In the genomic region with DNA sequence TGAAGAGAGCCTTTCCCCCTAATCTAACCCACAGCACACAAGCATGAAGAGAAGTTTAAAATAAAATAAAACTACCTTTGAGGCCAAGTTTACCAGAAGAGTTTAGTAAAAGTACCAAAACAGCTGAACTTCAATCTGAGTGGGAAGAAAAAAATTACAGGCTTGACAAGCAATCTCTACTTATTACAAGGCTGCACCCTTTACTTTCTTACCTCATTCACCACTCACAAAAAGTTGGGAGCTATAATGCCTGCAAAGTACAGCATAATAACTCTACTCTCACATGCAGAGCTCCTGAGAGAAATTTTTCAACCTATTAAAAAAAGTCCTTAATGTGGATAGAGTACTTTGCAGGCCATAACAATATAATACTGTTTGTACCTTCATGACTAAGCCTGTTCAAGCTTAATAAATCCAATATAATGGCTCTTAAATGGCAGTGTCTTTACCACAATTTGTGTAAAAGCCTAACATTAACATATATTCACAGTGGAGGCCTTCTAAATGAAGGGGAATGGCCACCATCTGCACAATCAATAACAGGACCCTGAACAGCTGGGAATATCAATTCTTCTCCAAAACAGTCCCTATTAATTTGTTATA, we compare ENCODE assay signal across 14 cellular contexts.
DNase-seq lines count a peak whose midpoint lies in the region; ATAC-seq, FAIRE-seq and TF ChIP-seq lines count a peak whose summit lies in the region.
"Had no signal": no experiment of that assay in that cellular context is flagged by ENCODE, and none has a peak within 500 bp of the region (broad histone marks: within the 10 kb centered on the region; RNA-seq: fewer than 3 reads in every experiment).

No MANE protein-coding gene starts in this region.

- DNase-seq in AG04449 (ENCODE audit: low read depth, low spot score) (no peak), NCI-H69 (lab: John Stamatoyannopoulos, UW) (peak; percentile 57), endothelial cell of umbilical vein (ENCODE audit: low read depth, low spot score) (peak; percentile 46), pancreas (no peak), NCI-H2081 (lab: John Stamatoyannopoulos, UW) (no peak), T1000 (lab: John Stamatoyannopoulos, UW) (no peak), mucosa of gallbladder (ENCODE audit: low spot score) (no peak)
- DNase-seq: activated gamma-delta T cell treated with Interleukin-2 at 50 U/mL for 16 hours, NCI-H1436 had no signal

- ATAC-seq in pancreas (no peak), GM19324 (IDR thresholded peaks at IDR 0.05; ENCODE audit: low FRiP score, unreplicated experiment) (no peak)
- ATAC-seq: left lobe of liver, sciatic nerve had no signal

- H3K4me1 ChIP-seq in endothelial cell of umbilical vein (ENCODE audit: control insufficient read depth, extremely low read depth, insufficient read depth, low read length) = peaks cover 44% of the 10 kb centered on the region
- H3K4me1 ChIP-seq in pancreas = peaks cover 6 to 29% (median 23%) of the 10 kb centered on the region in 3 donors

- no peak overlapping the region for H3K27ac ChIP-seq in endothelial cell of umbilical vein (ENCODE audit: insufficient read depth, low read depth, low read length)
- peak overlapping the region; percentile 93 to 99 (median 96) for H3K27ac ChIP-seq in pancreas
- H3K27ac ChIP-seq: C4-2B had no signal

- peak overlapping the region; percentile 99 for H3K4me2 ChIP-seq in endothelial cell of umbilical vein (ENCODE audit: insufficient read depth, low read length)

- no peak overlapping the region for H3K9ac ChIP-seq in endothelial cell of umbilical vein (replicated peaks; ENCODE audit: extremely low read depth, insufficient read depth, low read length)

- no peaks in the 10 kb centered on the region for H4K20me1 ChIP-seq in endothelial cell of umbilical vein (replicated peaks; ENCODE audit: control insufficient read depth, extremely low read depth, insufficient read depth, low read length)

- TF ChIP-seq CTCF in AG04449 (IDR thresholded peaks at IDR 0.05; ENCODE audit: insufficient read depth, low read length, missing control alignments) (no peak), endothelial cell of umbilical vein (IDR thresholded peaks at IDR 0.05; ENCODE audit: extremely low read depth in 1 of 2, insufficient read depth in 1 of 2, low read depth in 1 of 2, low read length in 2 of 2) (no peak), pancreas (IDR thresholded peaks at IDR 0.05) (no peak)

- no peaks in the 10 kb centered on the region for H3K9me1 ChIP-seq in endothelial cell of umbilical vein (replicated peaks; ENCODE audit: control insufficient read depth, extremely low read depth, insufficient read depth, low read length)

- peaks cover 37% of the 10 kb centered on the region for H3K79me2 ChIP-seq in endothelial cell of umbilical vein (ENCODE audit: control insufficient read depth, insufficient read depth, low read length)

- H3K4me3 ChIP-seq in AG04449 (ENCODE audit: low read depth, low read length) (peak overlapping the region; percentile 21), endothelial cell of umbilical vein (replicated peaks in 1 of 3; ENCODE audit: insufficient read depth in 1 of 3, low read depth in 1 of 3, low read length in 3 of 3) (peak overlapping the region in 1 of 3 experiments; percentile 4), pancreas (peak overlapping the region; percentile 1 to 55 (median 44))

- FAIRE-seq in endothelial cell of umbilical vein (lab: Jason Lieb, UNC) (no peak), pancreas (lab: Jason Lieb, UNC) (no peak)
- FAIRE-seq: endometrium had no signal

- H3K9me3 ChIP-seq in endothelial cell of umbilical vein (replicated peaks; ENCODE audit: control insufficient read depth, insufficient read depth, low read length) (no peaks in the 10 kb centered on the region), pancreas (no peaks in the 10 kb centered on the region)

- TF ChIP-seq POLR2A in endothelial cell of umbilical vein (IDR thresholded peaks at IDR 0.05; ENCODE audit: low read depth, low read length) = no peak

- H3K36me3 ChIP-seq in endothelial cell of umbilical vein (ENCODE audit: control insufficient read depth in 2 of 2, extremely low read depth in 1 of 2, insufficient read depth in 2 of 2, low read length in 2 of 2) (peaks cover 3% of the 10 kb centered on the region in 2 experiments), pancreas (peaks cover 0 to 7% (median 0%) of the 10 kb centered on the region in 3 donors)

- BruUV-seq in endothelial cell of umbilical vein (replicated peaks; lab: Mats Ljungman, UMichigan) = no TSS peak

- intact Hi-C loops in endothelial cell of umbilical vein (cut with micrococcal nuclease) = loop anchor here (2.0 kb wide), 1 partner anchor 13 kb away; no protein-coding TSS in a partner anchor
- intact Hi-C loops in pancreas (cut with DNase I) = no loop called here

- H3K27me3 ChIP-seq in endothelial cell of umbilical vein (ENCODE audit: control insufficient read depth in 2 of 2, insufficient read depth in 2 of 2, low read length in 2 of 2) = no peaks in the 10 kb centered on the region
- H3K27me3 ChIP-seq in pancreas = no peaks in the 10 kb centered on the region

- POLR2A ChIA-PET in AG04449 (lab: Yijun Ruan, JAX) (interaction anchor here (0.8 kb wide), 1 partner anchor 13 kb away, joined by 3 read pairs; no protein-coding TSS in a partner anchor), endothelial cell of umbilical vein (lab: Charles Lee) (no interaction called here)

- dilution Hi-C loops in endothelial cell of umbilical vein (cut with MboI; ENCODE audit: extremely low pct_ligation_motif_present, low sequenced_read_pairs) = no loop called here

- H2AFZ ChIP-seq in endothelial cell of umbilical vein (ENCODE audit: low read depth, low read length) = no peak overlapping the region

- CTCF ChIA-PET in AG04449 (lab: Yijun Ruan, JAX) = interaction anchor here (1.0 to 2.9 kb wide), 3 partner anchors 9 to 31 kb away, joined by 4 to 10 read pairs (median 9); no protein-coding TSS in a partner anchor
- CTCF ChIA-PET in endothelial cell of umbilical vein (lab: Charles Lee) = interaction anchor here (1.2 to 2.4 kb wide), 4 partner anchors 9 to 31 kb away, joined by 3 to 15 read pairs (median 8); no protein-coding TSS in a partner anchor

TF ChIP-seq in endothelial cell of umbilical vein, 7 proteins besides CTCF, POLR2A, EP300 and RAD21:
- no peak for TF ChIP-seq JUN (IDR thresholded peaks at IDR 0.05; ENCODE audit: borderline replicate concordance, insufficient read depth, insufficient read length, low read depth)
- TF ChIP-seq GATA2 (IDR thresholded peaks at IDR 0.05; ENCODE audit: insufficient read depth, insufficient read length, low read depth, low read length) = no peak
- TF ChIP-seq EZH2 (IDR thresholded peaks at IDR 0.05; ENCODE audit: borderline replicate concordance, low read depth, low read length, severe bottlenecking) = no peak
- TF ChIP-seq, protein P1, sequence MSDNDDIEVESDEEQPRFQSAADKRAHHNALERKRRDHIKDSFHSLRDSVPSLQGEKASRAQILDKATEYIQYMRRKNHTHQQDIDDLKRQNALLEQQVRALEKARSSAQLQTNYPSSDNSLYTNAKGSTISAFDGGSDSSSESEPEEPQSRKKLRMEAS (IDR thresholded peaks at IDR 0.05; ENCODE audit: insufficient read depth, insufficient read length) = no peak
- no peak for TF ChIP-seq MYC (IDR thresholded peaks at IDR 0.05; ENCODE audit: low read depth, low read length)
- no peak for TF ChIP-seq FOS (IDR thresholded peaks at IDR 0.05; ENCODE audit: borderline replicate concordance, insufficient read depth, low read length)
- no peak for TF ChIP-seq POLR2AphosphoS5 (IDR thresholded peaks at IDR 0.05; ENCODE audit: insufficient read depth, low read depth, low read length)

Comparison
In these comparisons a context has a peak if more than half of its experiments do, and no peak if none do; other contexts are left out.
1. DNase-seq: peak in NCI-H69 (single experiment) and endothelial cell of umbilical vein (single experiment); none in AG04449 (single experiment), pancreas (0 of 6), NCI-H2081 (0 of 2), T1000 (single experiment) and mucosa of gallbladder (single experiment).